Comparison of ENCODE assay signal across 8 cellular contexts in the genomic region with DNA sequence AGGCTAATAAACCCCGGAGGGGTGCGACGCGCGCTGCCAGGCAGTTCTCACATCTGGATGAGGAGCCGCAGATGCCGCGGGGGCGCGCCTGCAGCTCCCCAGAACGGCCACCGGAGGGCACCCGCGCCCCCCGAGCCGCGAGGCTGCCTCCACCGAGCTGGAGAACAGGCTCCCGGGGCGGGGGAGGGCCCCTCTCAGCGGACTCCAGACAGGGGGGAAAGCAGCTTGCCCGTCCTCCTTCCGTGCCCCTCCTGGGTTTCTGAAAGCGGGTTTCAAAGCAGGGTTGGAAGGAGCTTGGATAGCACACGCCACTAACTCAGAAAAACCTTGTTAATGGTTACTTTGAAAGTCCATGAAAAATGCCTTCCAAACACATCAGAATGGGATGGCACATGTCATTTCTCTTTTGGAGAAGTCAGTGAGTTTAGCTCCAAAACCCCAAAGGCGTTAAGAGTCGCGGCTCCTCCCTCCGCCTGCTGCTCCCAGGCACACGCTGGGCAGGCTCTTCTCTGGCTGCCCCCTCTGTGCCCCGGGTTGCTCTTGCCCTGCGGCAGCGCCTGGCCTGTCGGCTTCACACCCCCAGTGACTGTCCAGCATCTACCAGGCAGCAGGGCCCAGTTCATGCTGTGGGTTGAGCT.
A peak's percentile ranks its signal among the peaks of the same experiment; 100 is the strongest.
DNase-seq lines count a peak whose midpoint lies in the region; ATAC-seq and TF ChIP-seq lines count a peak whose summit lies in the region.

No MANE protein-coding gene starts in this region.

- H3K23ac ChIP-seq in mesendoderm (ENCODE audit: low read length), result no peak overlapping the region

- no peak overlapping the region for H4K8ac ChIP-seq in mesendoderm (ENCODE audit: low read depth, low read length)

- no peaks in the 10 kb centered on the region for H3K4me1 ChIP-seq in OCI-LY7 (ENCODE audit: insufficient read depth, low read length, poor library complexity, severe bottlenecking)
- no peaks in the 10 kb centered on the region for H3K4me1 ChIP-seq in colonic mucosa
- H3K4me1 ChIP-seq in mesendoderm (ENCODE audit: control insufficient read depth, low read depth, low read length), result peaks cover 2% of the 10 kb centered on the region
- peaks cover 0 to 8% (median 0%) of the 10 kb centered on the region in 4 donors for H3K4me1 ChIP-seq in transverse colon

- no peaks in the 10 kb centered on the region for H3K36me3 ChIP-seq in OCI-LY7 (ENCODE audit: insufficient read depth, low read length)
- no peaks in the 10 kb centered on the region for H3K36me3 ChIP-seq in colonic mucosa
- no peaks in the 10 kb centered on the region for H3K36me3 ChIP-seq in mesendoderm (ENCODE audit: control insufficient read depth, insufficient read depth, low read length)
- H3K36me3 ChIP-seq in transverse colon, result no peaks in the 10 kb centered on the region

- no peaks in the 10 kb centered on the region for H3K9me2 ChIP-seq in OCI-LY7 (ENCODE audit: insufficient read depth, low read length)

- POLR2A ChIA-PET in OCI-LY7 (lab: Charles Lee), result no interaction called here

- TF ChIP-seq CTCF in OCI-LY7 (conservative IDR thresholded peaks at IDR 0.05; ENCODE audit: low read length) (peak; percentile 87), colonic mucosa (IDR thresholded peaks at IDR 0.05) (peak; percentile 67), transverse colon (IDR thresholded peaks at IDR 0.05) (peak; percentile 40 to 83 (median 76))

- no peaks in the 10 kb centered on the region for H4K20me1 ChIP-seq in OCI-LY7 (ENCODE audit: insufficient read depth, low read length)

- WGBS in mesendoderm (ENCODE audit: extremely low coverage, insufficient coverage, low lambda C conversion rate), result no CpG with 5 or more reads among the region's 34 CpGs
- 17% methylated on average over 34 of the region's 34 CpGs; no CpG with 5 or more reads in 1 of the 2 donors for WGBS in transverse colon (ENCODE audit: low coverage in 1 of 2), 2 donors

- H3K4me3 ChIP-seq in OCI-LY7 (ENCODE audit: low read depth, low read length, poor library complexity, severe bottlenecking), result no peak overlapping the region
- no peak overlapping the region for H3K4me3 ChIP-seq in colonic mucosa
- no peak overlapping the region for H3K4me3 ChIP-seq in mesendoderm (ENCODE audit: low read length)
- no peak overlapping the region for H3K4me3 ChIP-seq in transverse colon

- peak; percentile 75 for ATAC-seq in GM18511 (IDR thresholded peaks at IDR 0.05; ENCODE audit: unreplicated experiment)
- ATAC-seq in HG03066 (IDR thresholded peaks at IDR 0.05; ENCODE audit: low read depth, unreplicated experiment), result peak; percentile 61

- BruUV-seq in OCI-LY7 (replicated peaks; lab: Mats Ljungman, UMichigan), result no TSS peak

- no peak overlapping the region for H3K4me2 ChIP-seq in OCI-LY7 (ENCODE audit: low read length)
- H3K4me2 ChIP-seq in mesendoderm (ENCODE audit: low read length), result peak overlapping the region; percentile 52

- DNase-seq in C1 segment of cervical spinal cord (lab: John Stamatoyannopoulos, UW), result peak in 8 of 14 donors; percentile 23 to 71 (median 43)
- peak; percentile 46 for DNase-seq in OCI-LY7 (ENCODE audit: low spot score)
- peak; percentile 19 for DNase-seq in colonic mucosa
- peak; percentile 76 for DNase-seq in mesendoderm
- DNase-seq in transverse colon, result peak; percentile 34
- DNase-seq in SIG-M5 treated with dmso at 0.1 percent for 504 hours (lab: John Stamatoyannopoulos, UW; ENCODE audit: unreplicated experiment), result no peak

- H2BK120ac ChIP-seq in mesendoderm (ENCODE audit: low read depth, low read length), result no peak overlapping the region

- CTCF ChIA-PET in OCI-LY7 (lab: Charles Lee; ENCODE audit: unreplicated experiment), result interaction anchor here (0.5 to 1.5 kb wide), 2 partner anchors 623 to 1352 kb away, joined by 3 to 4 read pairs; no protein-coding TSS in a partner anchor

- H3K56ac ChIP-seq in mesendoderm (ENCODE audit: low read length), result no peak overlapping the region

- H3K27me3 ChIP-seq in colonic mucosa (no peaks in the 10 kb centered on the region), mesendoderm (ENCODE audit: insufficient read depth, low read length, poor library complexity) (no peaks in the 10 kb centered on the region), transverse colon (peaks cover 3% of the 10 kb centered on the region)

- no peak overlapping the region for H2BK5ac ChIP-seq in mesendoderm (ENCODE audit: low read length)

- no peak overlapping the region for H3K4ac ChIP-seq in mesendoderm (ENCODE audit: low read depth, low read length)

- no peaks in the 10 kb centered on the region for H3K9me3 ChIP-seq in OCI-LY7 (ENCODE audit: low read length)
- no peaks in the 10 kb centered on the region for H3K9me3 ChIP-seq in colonic mucosa
- H3K9me3 ChIP-seq in transverse colon, result no peaks in the 10 kb centered on the region

- H3K9ac ChIP-seq in colonic mucosa (ENCODE audit: low read depth in 2 of 2, low read length in 2 of 2) (no peak overlapping the region), mesendoderm (ENCODE audit: low read length) (peak overlapping the region; percentile 50)

- H3K79me2 ChIP-seq in OCI-LY7 (ENCODE audit: insufficient read depth, low read depth, low read length) (no peaks in the 10 kb centered on the region), mesendoderm (ENCODE audit: control insufficient read depth, insufficient read depth, low read length) (no peaks in the 10 kb centered on the region)

- no peaks in the 10 kb centered on the region for H3K79me1 ChIP-seq in mesendoderm (ENCODE audit: low read length)

- intact Hi-C loops in OCI-LY7 (cut with micrococcal nuclease; ENCODE audit: unreplicated experiment), result no loop called here
- intact Hi-C loops in colonic mucosa (cut with DNase I), result no loop called here
- intact Hi-C loops in transverse colon (cut with DNase I; ENCODE audit: low total_unique reads), result no loop called here

- TF ChIP-seq EP300 in transverse colon (IDR thresholded peaks at IDR 0.05; ENCODE audit: low read depth), result no peak

- no peak overlapping the region for H2AFZ ChIP-seq in OCI-LY7 (ENCODE audit: low read length)

- H4K5ac ChIP-seq in mesendoderm (ENCODE audit: low read length), result no peak overlapping the region

- in situ Hi-C loops in transverse colon (cut with MboI; ENCODE audit: low pct_ligation_motif_present in 1 of 4, low pct_unique_long_range_greater_than_20kb in 1 of 4, low sequenced_read_pairs in 3 of 4), result no loop called here

- no peak for TF ChIP-seq POLR2A in transverse colon (IDR thresholded peaks at IDR 0.05)

- no peak overlapping the region for H2AK5ac ChIP-seq in mesendoderm (ENCODE audit: low read length)

- H3K27ac ChIP-seq in OCI-LY7 (ENCODE audit: low read depth, low read length, poor library complexity, severe bottlenecking), result no peak overlapping the region
- H3K27ac ChIP-seq in colonic mucosa, result no peak overlapping the region
- H3K27ac ChIP-seq in mesendoderm (ENCODE audit: low read depth, low read length), result no peak overlapping the region
- no peak overlapping the region for H3K27ac ChIP-seq in transverse colon

- H3K18ac ChIP-seq in mesendoderm (ENCODE audit: low read length), result no peak overlapping the region

- no peak overlapping the region for H2BK15ac ChIP-seq in mesendoderm (replicated peaks; ENCODE audit: low read depth)
